In the genomic region with DNA sequence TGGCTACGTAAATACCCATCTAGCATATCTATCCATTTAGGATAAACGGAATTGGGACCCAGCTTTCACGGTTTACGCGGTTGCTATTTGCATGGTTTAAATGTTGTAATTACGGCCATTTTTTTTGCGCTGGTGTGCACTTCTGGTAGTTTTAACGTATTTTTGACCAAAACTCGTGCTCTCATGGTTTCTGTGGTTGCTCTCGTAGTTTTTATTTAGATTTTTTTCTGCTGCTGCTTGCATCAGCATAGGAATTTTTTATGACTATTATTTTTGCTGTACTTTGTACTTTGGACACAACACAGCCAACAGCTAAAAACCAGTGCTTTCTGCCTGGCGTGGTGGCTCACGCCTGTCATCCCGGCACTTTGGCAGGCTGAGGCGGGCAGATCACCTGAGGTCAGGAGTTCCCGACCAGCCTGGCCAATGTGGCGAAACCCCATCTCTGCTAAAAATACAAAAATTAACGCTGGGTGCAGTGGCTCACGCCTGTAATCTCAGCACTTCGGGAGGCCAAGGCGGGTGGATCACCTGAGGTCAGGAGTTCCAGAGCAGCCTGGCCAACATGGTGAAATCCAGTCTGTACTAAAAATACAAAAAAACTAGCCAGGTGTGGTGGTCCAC, we compare ENCODE assay signal across 14 cellular contexts. TPM values are rescaled to one million over a fixed set of nuclear protein-coding genes. Genes with fewer than 3 reads are reported as not detected.
DNase-seq lines count a peak whose midpoint lies in the region; ATAC-seq, FAIRE-seq and TF ChIP-seq lines count a peak whose summit lies in the region.
"Had no signal": no experiment of that assay in that cellular context is flagged by ENCODE, and none has a peak within 500 bp of the region (broad histone marks: within the 10 kb centered on the region; RNA-seq: fewer than 3 reads in every experiment).

No MANE protein-coding gene starts in this region.

- no peak for FAIRE-seq in H54 (lab: Jason Lieb, UNC)

- peak; percentile 23 for ATAC-seq in HG02763 (IDR thresholded peaks at IDR 0.05; ENCODE audit: unreplicated experiment)
- peak; percentile 90 for ATAC-seq in left colon
- ATAC-seq: activated CD4-positive, CD25-positive, alpha-beta regulatory T cell treated with anti-CD3 and anti-CD28 coated beads, Interleukin-2, amount 50 U/mL, for 24 hours; right cardiac atrium had no signal

- H3K9ac ChIP-seq in BLaER1: no peak overlapping the region

- no peak for TF ChIP-seq POLR2A in H54 (IDR thresholded peaks at IDR 0.05; ENCODE audit: low read depth, low read length)

- H3K4me1 ChIP-seq in BLaER1: peaks cover 35% of the 10 kb centered on the region

- intact Hi-C loops in left colon (cut with DNase I, micrococcal nuclease): loop anchor here in 1 of 2 donors (10.0 kb wide), 1 partner anchor 120 kb away; no protein-coding TSS in a partner anchor

- no peak overlapping the region for H3K27ac ChIP-seq in BLaER1
- H3K27ac ChIP-seq: RWPE1 had no signal

- H3K36me3 ChIP-seq in BLaER1 (no peaks in the 10 kb centered on the region), H7 (replicated peaks; ENCODE audit: control insufficient read depth, insufficient read depth, low read length) (no peaks in the 10 kb centered on the region)

- H4K20me1 ChIP-seq in BLaER1: no peaks in the 10 kb centered on the region

- H3K27me3 ChIP-seq in BLaER1 (no peaks in the 10 kb centered on the region), H7 (ENCODE audit: control insufficient read depth, insufficient read depth, low read length) (no peaks in the 10 kb centered on the region)

- DNase-seq in SIG-M5 (lab: John Stamatoyannopoulos, UW) (peak; percentile 22), left colon (peak; percentile 71 to 78), H54 (ENCODE audit: insufficient read length, low spot score) (no peak), middle frontal gyrus (ENCODE audit: extremely low spot score, low spot score) (no peak), H7 (no peak), NCI-H226 (no peak)
- DNase-seq: mammary epithelial cell, NCI-H2081 had no signal

- peaks cover 10% of the 10 kb centered on the region for H3K9me3 ChIP-seq in BLaER1

- H3K4me3 ChIP-seq in BLaER1: no peak overlapping the region
- no peak overlapping the region for H3K4me3 ChIP-seq in H7 (ENCODE audit: insufficient read depth, low read depth, low read length)

- H3K4me2 ChIP-seq in BLaER1: peak overlapping the region; percentile 62

RNA-seq across cellular contexts. Expression of a gene that starts 32.6 kb away (rescaled TPM):
- 100 to 1,000 TPM in 1 of 2 donors, 10 to 100 TPM in 1; 90.2 to 129 TPM for total RNA-seq in left colon
- 176 and 179 TPM in 2 replicates for total RNA-seq in H7 (2014; rRNA removed; shearing (Covaris generic))

RNA-seq across cellular contexts. Expression of a gene that starts 34.7 kb away (rescaled TPM):
- total RNA-seq in left colon: under 1 TPM; 0.25 to 0.34 TPM
- total RNA-seq in H7 (2014; rRNA removed; shearing (Covaris generic)): 0.48 TPM in 1 of 2 replicates, not detected in the other
- total RNA-seq: glomerular endothelial cell, mammary epithelial cell had no signal

Comparison
In these comparisons a context has a peak if more than half of its experiments do, and no peak if none do; other contexts are left out.
1. DNase-seq: peak in SIG-M5 (single experiment) and left colon (2 of 2); none in H54 (single experiment), middle frontal gyrus (single experiment), H7 (single experiment) and NCI-H226 (single experiment).